18 cellular contexts compared by ENCODE assay signal in the genomic region with DNA sequence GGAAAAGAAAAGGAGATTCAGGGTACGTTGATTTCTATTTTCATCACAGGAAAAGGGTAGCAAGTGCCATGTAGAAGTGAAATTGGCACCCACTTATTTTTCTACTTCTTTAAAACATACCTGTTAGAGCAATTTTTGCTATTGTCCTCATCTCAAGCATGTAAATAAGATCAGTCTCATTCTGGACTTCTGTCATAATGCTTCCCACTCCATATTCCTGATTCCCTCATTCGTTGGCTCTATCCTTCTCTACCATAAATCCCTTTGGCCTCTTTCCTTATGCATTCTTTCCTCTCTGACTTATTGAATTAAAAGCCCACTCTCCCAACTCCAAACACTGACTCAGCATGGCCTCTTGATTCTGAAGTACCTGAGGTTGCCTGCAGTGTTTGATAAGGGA.
DNase-seq lines count a peak whose midpoint lies in the region; FAIRE-seq and TF ChIP-seq lines count a peak whose summit lies in the region.
"Had no signal": no experiment of that assay in that cellular context is flagged by ENCODE, and none has a peak within 500 bp of the region (broad histone marks: within the 10 kb centered on the region; RNA-seq: fewer than 3 reads in every experiment).

No MANE protein-coding gene starts in this region.

- no peaks in the 10 kb centered on the region for H3K36me3 Mint-ChIP-seq in activated T-helper 1 cell treated with anti-CD3 and anti-CD28 coated beads, Interleukin-12 subunit alpha, Interleukin-12 subunit beta, Interleukin-2, Interleukin-4 antibody, amounts not matched to agents 30 ng/mL and 10 ng/mL and 1 ng/mL, durations not matched to agents 14 hours and 24 hours and 36 hours (ENCODE audit: low read depth)
- H3K36me3 Mint-ChIP-seq: CD4-positive, CD25-positive, alpha-beta regulatory T cell; CD8-positive, alpha-beta T cell had no signal

- H3K27ac ChIP-seq in A673 (ENCODE audit: low read depth, low read length, poor library complexity, severe bottlenecking) (peak overlapping the region; percentile 67), SK-N-MC (peak overlapping the region; percentile 99), mesenchymal stem cell (ENCODE audit: low read length, poor library complexity, severe bottlenecking) (no peak overlapping the region)
- H3K27ac ChIP-seq: BLaER1, C4-2B had no signal

- H4K8ac ChIP-seq in mesenchymal stem cell (ENCODE audit: low read length) = no peak overlapping the region

- H3K79me1 ChIP-seq in mesenchymal stem cell (replicated peaks; ENCODE audit: low read length, poor library complexity, severe bottlenecking) = no peaks in the 10 kb centered on the region

- no peak overlapping the region for H3K14ac ChIP-seq in mesenchymal stem cell (ENCODE audit: low read length in 2 of 2)

- no peak overlapping the region for H3K4me2 ChIP-seq in mesenchymal stem cell (ENCODE audit: low read length, poor library complexity, severe bottlenecking)
- H3K4me2 ChIP-seq: BLaER1 had no signal

- no peak overlapping the region for H2BK5ac ChIP-seq in mesenchymal stem cell (ENCODE audit: low read depth, low read length, poor library complexity, severe bottlenecking)

- FAIRE-seq in D721Med (lab: Jason Lieb, UNC) = peak; percentile 77
- FAIRE-seq: GM12892, H1 had no signal

- H3K4me1 Mint-ChIP-seq in activated T-helper 1 cell treated with anti-CD3 and anti-CD28 coated beads, Interleukin-12 subunit alpha, Interleukin-12 subunit beta, Interleukin-2, Interleukin-4 antibody, amounts not matched to agents 30 ng/mL and 10 ng/mL and 1 ng/mL, durations not matched to agents 14 hours and 24 hours and 36 hours (ENCODE audit: low read depth) = no peaks in the 10 kb centered on the region
- H3K4me1 Mint-ChIP-seq: B cell; CD4-positive, CD25-positive, alpha-beta regulatory T cell had no signal

- DNase-seq in A673 (ENCODE audit: low spot score) = peak; percentile 55
- no peak for DNase-seq in D721Med (ENCODE audit: insufficient read length, low spot score)
- DNase-seq in SK-N-MC (ENCODE audit: low read depth, low spot score) = no peak
- DNase-seq in cerebellum (ENCODE audit: low spot score) = peak; percentile 24
- no peak for DNase-seq in mesenchymal stem cell
- DNase-seq in activated T-helper 1 cell treated with anti-CD3 and anti-CD28 coated beads, Interleukin-12 subunit alpha, Interleukin-12 subunit beta, Interleukin-2, Interleukin-4 antibody, amounts not matched to agents 30 ng/mL and 10 ng/mL and 1 ng/mL, durations not matched to agents 14 hours and 24 hours and 36 hours (ENCODE audit: low spot score) = no peak
- DNase-seq: Caco-2; CD4-positive, CD25-positive, alpha-beta regulatory T cell; CD8-positive, alpha-beta T cell; DMS 273 treated with DMSO at 0.1 percent for 48 hours; DMS79; H7; HCEC 1CT had no signal

- H3K36me3 ChIP-seq in A673 (ENCODE audit: insufficient read depth, low read length, poor library complexity, severe bottlenecking) (no peaks in the 10 kb centered on the region), SK-N-MC (ENCODE audit: insufficient read depth, low read length) (peaks cover 17% of the 10 kb centered on the region), mesenchymal stem cell (ENCODE audit: control insufficient read depth in 1 of 2, insufficient read depth in 2 of 2, low read depth in 1 of 2, low read length in 2 of 2) (no peaks in the 10 kb centered on the region)
- H3K36me3 ChIP-seq: BLaER1 had no signal

- H2AK5ac ChIP-seq in mesenchymal stem cell (ENCODE audit: low read length, severe bottlenecking) = no peak overlapping the region

- intact Hi-C loops in A673 (cut with micrococcal nuclease; ENCODE audit: unreplicated experiment) = no loop called here
- intact Hi-C loops in activated T-helper 1 cell treated with anti-CD3 and anti-CD28 coated beads, Interleukin-12 subunit alpha, Interleukin-12 subunit beta, Interleukin-2, Interleukin-4 antibody, amounts not matched to agents 30 ng/mL and 10 ng/mL and 1 ng/mL, durations not matched to agents 14 hours and 24 hours and 36 hours (cut with micrococcal nuclease) = no loop called here

- H2BK120ac ChIP-seq in mesenchymal stem cell (ENCODE audit: low read depth, low read length) = no peak overlapping the region

- TSS peak; percentile 85 for BruUV-seq in A673 (replicated peaks; lab: Mats Ljungman, UMichigan)

- H2BK12ac ChIP-seq in mesenchymal stem cell (ENCODE audit: low read length in 2 of 2) = no peak overlapping the region

- POLR2A ChIA-PET in A673 (lab: Charles Lee; ENCODE audit: low non-redundant PET) = no interaction called here

- no peaks in the 10 kb centered on the region for H3K9me3 ChIP-seq in A673 (ENCODE audit: low read depth, low read length, poor library complexity, severe bottlenecking)
- peaks cover under 1% of the 10 kb centered on the region; the same call in 1 of the 2 replicates for H3K9me3 ChIP-seq in SK-N-MC (ENCODE audit: low read depth, low read length)
- peaks cover 4% of the 10 kb centered on the region for H3K9me3 ChIP-seq in mesenchymal stem cell (ENCODE audit: control insufficient read depth, low read length)
- H3K9me3 ChIP-seq: BLaER1, Caco-2 had no signal

- H3K4me3 Mint-ChIP-seq in activated T-helper 1 cell treated with anti-CD3 and anti-CD28 coated beads, Interleukin-12 subunit alpha, Interleukin-12 subunit beta, Interleukin-2, Interleukin-4 antibody, amounts not matched to agents 30 ng/mL and 10 ng/mL and 1 ng/mL, durations not matched to agents 14 hours and 24 hours and 36 hours = no peak overlapping the region
- H3K4me3 Mint-ChIP-seq: B cell; CD4-positive, CD25-positive, alpha-beta regulatory T cell; CD8-positive, alpha-beta T cell had no signal

- H3K18ac ChIP-seq in mesenchymal stem cell (ENCODE audit: low read depth in 1 of 2, low read length in 2 of 2) = no peak overlapping the region

- no peak for TF ChIP-seq CTCF in A673 (conservative IDR thresholded peaks at IDR 0.05; ENCODE audit: low read depth, low read length)
- TF ChIP-seq CTCF in D721Med (IDR thresholded peaks at IDR 0.05; ENCODE audit: insufficient read depth, missing control alignments) = no peak

- H3K4ac ChIP-seq in mesenchymal stem cell (ENCODE audit: low read depth in 1 of 2, low read length in 2 of 2) = no peak overlapping the region

- H3K9me3 Mint-ChIP-seq in activated T-helper 1 cell treated with anti-CD3 and anti-CD28 coated beads, Interleukin-12 subunit alpha, Interleukin-12 subunit beta, Interleukin-2, Interleukin-4 antibody, amounts not matched to agents 30 ng/mL and 10 ng/mL and 1 ng/mL, durations not matched to agents 14 hours and 24 hours and 36 hours = no peaks in the 10 kb centered on the region
- H3K9me3 Mint-ChIP-seq: CD8-positive, alpha-beta T cell had no signal

- H3K9ac ChIP-seq in SK-N-MC (ENCODE audit: insufficient read length) (peak overlapping the region; percentile 74), mesenchymal stem cell (ENCODE audit: low read length) (no peak overlapping the region)
- H3K9ac ChIP-seq: BLaER1 had no signal

- no peak overlapping the region for H3K27ac Mint-ChIP-seq in activated T-helper 1 cell treated with anti-CD3 and anti-CD28 coated beads, Interleukin-12 subunit alpha, Interleukin-12 subunit beta, Interleukin-2, Interleukin-4 antibody, amounts not matched to agents 30 ng/mL and 10 ng/mL and 1 ng/mL, durations not matched to agents 14 hours and 24 hours and 36 hours
- H3K27ac Mint-ChIP-seq: B cell; CD4-positive, CD25-positive, alpha-beta regulatory T cell; CD8-positive, alpha-beta T cell had no signal

- H2AFZ ChIP-seq in mesenchymal stem cell (ENCODE audit: low read depth, low read length) = no peak overlapping the region

- no peak overlapping the region for H3K23ac ChIP-seq in mesenchymal stem cell (ENCODE audit: low read length in 2 of 2)

- no peaks in the 10 kb centered on the region for H3K27me3 ChIP-seq in A673 (replicated peaks; ENCODE audit: insufficient read depth, low read depth, low read length, poor library complexity)
- H3K27me3 ChIP-seq in mesenchymal stem cell (ENCODE audit: control insufficient read depth in 1 of 2, insufficient read depth in 1 of 2, low read length in 2 of 2) = no peaks in the 10 kb centered on the region
- H3K27me3 ChIP-seq: BLaER1 had no signal

- 53% methylated on average over 2 of the region's 2 CpGs for WGBS in mesenchymal stem cell

- CTCF ChIA-PET in A673 (lab: Charles Lee) = no interaction called here

- H3K27me3 Mint-ChIP-seq in activated T-helper 1 cell treated with anti-CD3 and anti-CD28 coated beads, Interleukin-12 subunit alpha, Interleukin-12 subunit beta, Interleukin-2, Interleukin-4 antibody, amounts not matched to agents 30 ng/mL and 10 ng/mL and 1 ng/mL, durations not matched to agents 14 hours and 24 hours and 36 hours (ENCODE audit: insufficient read depth) = no peaks in the 10 kb centered on the region
- H3K27me3 Mint-ChIP-seq: B cell; CD4-positive, CD25-positive, alpha-beta regulatory T cell had no signal

- H2BK15ac ChIP-seq in mesenchymal stem cell (ENCODE audit: low read depth, poor library complexity, severe bottlenecking) = no peak overlapping the region

- H3K4me1 ChIP-seq in A673 (ENCODE audit: insufficient read depth, low read length, poor library complexity, severe bottlenecking) (peaks cover 14% of the 10 kb centered on the region), mesenchymal stem cell (ENCODE audit: control insufficient read depth, insufficient read depth, low read depth, low read length) (no peaks in the 10 kb centered on the region)
- H3K4me1 ChIP-seq: BLaER1, Caco-2 had no signal

- no peak overlapping the region for H4K91ac ChIP-seq in mesenchymal stem cell (ENCODE audit: low read length)

- H3K4me3 ChIP-seq in A673 (ENCODE audit: low read depth, low read length, poor library complexity, severe bottlenecking) (no peak overlapping the region), SK-N-MC (peak overlapping the region; percentile 61), mesenchymal stem cell (ENCODE audit: insufficient read depth in 1 of 2, low read depth in 1 of 2, low read length in 2 of 2) (no peak overlapping the region)
- H3K4me3 ChIP-seq: BLaER1 had no signal

Comparison
In these comparisons a context has a peak if more than half of its experiments do, and no peak if none do; other contexts are left out.
1. DNase-seq: peak in A673 (single experiment) and cerebellum (single experiment); none in D721Med (single experiment), SK-N-MC (single experiment), mesenchymal stem cell (single experiment) and activated T-helper 1 cell treated with anti-CD3 and anti-CD28 coated beads, Interleukin-12 subunit alpha, Interleukin-12 subunit beta, Interleukin-2, Interleukin-4 antibody, amounts not matched to agents 30 ng/mL and 10 ng/mL and 1 ng/mL, durations not matched to agents 14 hours and 24 hours and 36 hours (single experiment).